Comparison of ENCODE assay signal across 9 cellular contexts in genomic region chr20:5065489-5066383, GRCh38. TPM values are rescaled to one million over a fixed set of nuclear protein-coding genes. Genes with fewer than 3 reads are reported as not detected.
A peak's percentile ranks its signal among the peaks of the same experiment; 100 is the strongest.
DNase-seq lines count a peak whose midpoint lies in the region; ATAC-seq and TF ChIP-seq lines count a peak whose summit lies in the region.
"Had no signal": no experiment of that assay in that cellular context is flagged by ENCODE, and none has a peak within 500 bp of the region (broad histone marks: within the 10 kb centered on the region; RNA-seq: fewer than 3 reads in every experiment).

No MANE protein-coding gene starts in this region.

- H3K27ac ChIP-seq in ovary (peak overlapping the region in 1 of 2 donors; percentile 69), smooth muscle cell (ENCODE audit: low read depth) (no peak overlapping the region)

- no peak overlapping the region for H2AFZ ChIP-seq in smooth muscle cell (ENCODE audit: low read depth)

- no peaks in the 10 kb centered on the region for H3K79me2 ChIP-seq in smooth muscle cell (ENCODE audit: low read depth)

- H3K36me3 ChIP-seq in ovary = no peaks in the 10 kb centered on the region
- H3K36me3 ChIP-seq in smooth muscle cell (ENCODE audit: low read depth) = no peaks in the 10 kb centered on the region

- no peak overlapping the region for H3K9ac ChIP-seq in smooth muscle cell (ENCODE audit: low read depth)

- H4K20me1 ChIP-seq in smooth muscle cell (ENCODE audit: low read depth) = no peaks in the 10 kb centered on the region

- 73 to 80% (median 77%) methylated on average over 15 of the region's 15 CpGs for WGBS in ovary, 3 donors
- WGBS in smooth muscle cell (ENCODE audit: low lambda C conversion rate) = 92% methylated on average over 15 of the region's 15 CpGs

- no peak for TF ChIP-seq CTCF in ovary (IDR thresholded peaks at IDR 0.05)
- TF ChIP-seq CTCF in smooth muscle cell (IDR thresholded peaks at IDR 0.05; ENCODE audit: borderline replicate concordance, insufficient read depth, poor library complexity, severe bottlenecking) = no peak

- no peak overlapping the region for H3K4me3 ChIP-seq in ovary
- H3K4me3 ChIP-seq in smooth muscle cell = no peak overlapping the region

- ATAC-seq in GM19035 (IDR thresholded peaks at IDR 0.05; ENCODE audit: unreplicated experiment) = no peak
- no peak for ATAC-seq in HG03354 (IDR thresholded peaks at IDR 0.05; ENCODE audit: poor library complexity, severe bottlenecking, unreplicated experiment)

- TF ChIP-seq POLR2A in erythroblast (IDR thresholded peaks at IDR 0.05; ENCODE audit: low read length) = peak; percentile 22
- TF ChIP-seq POLR2A in ovary (IDR thresholded peaks at IDR 0.05) = no peak

- no peak overlapping the region for H3K4me2 ChIP-seq in smooth muscle cell

- intact Hi-C loops in ovary (cut with DNase I) = no loop called here

- H3K4me1 ChIP-seq in ovary (ENCODE audit: insufficient read depth) (peaks cover 4% of the 10 kb centered on the region), smooth muscle cell (ENCODE audit: low read depth) (no peaks in the 10 kb centered on the region)

- no peaks in the 10 kb centered on the region for H3F3A ChIP-seq in smooth muscle cell (ENCODE audit: low read depth)

- in situ Hi-C loops in KBM-7 (cut with MboI; ENCODE audit: low pct_unique_long_range_greater_than_20kb, low sequenced_read_pairs) = no loop called here

- H3K27me3 ChIP-seq in ovary (no peaks in the 10 kb centered on the region), smooth muscle cell (ENCODE audit: low read depth) (no peaks in the 10 kb centered on the region)

- H3K9me3 ChIP-seq in ovary (no peaks in the 10 kb centered on the region), smooth muscle cell (replicated peaks; ENCODE audit: low read depth) (no peaks in the 10 kb centered on the region)

- DNase-seq in EH (ENCODE audit: low read depth) (peak; percentile 97), NOMO-1 treated with dmso at 0.1 percent for 144 hours (lab: John Stamatoyannopoulos, UW; ENCODE audit: unreplicated experiment) (peak; percentile 53), erythroblast (lab: John Stamatoyannopoulos, UW) (peak; percentile 58 to 81), ovary (peak; percentile 61 to 70 (median 69)), smooth muscle cell (lab: John Stamatoyannopoulos, UW; ENCODE audit: unreplicated experiment) (no peak), KBM-7 (no peak)
- DNase-seq: activated T-cell treated with anti-CD3 and anti-CD28 coated beads, Interleukin-2, amount 50 U/mL, for 4 hours had no signal

- no peak for TF ChIP-seq EP300 in ovary (IDR thresholded peaks at IDR 0.05)

RNA-seq across cellular contexts. Expression of gene TMEM230, which starts 47.1 kb away (rescaled TPM):
- 100 to 1,000 TPM in 2 of 7 donors, 10 to 100 TPM in 5; 57.7 to 119 (median 97.7) TPM for total RNA-seq in ovary
- 100 to 1,000 TPM; 124 to 194 TPM for polyA plus RNA-seq in ovary
- 102 and 107 TPM in 2 replicates for total RNA-seq in smooth muscle cell
- polyA plus RNA-seq in smooth muscle cell = 104 and 117 TPM in 2 replicates

RNA-seq across cellular contexts. Expression of gene PCNA, which starts 54.0 kb away (rescaled TPM):
- total RNA-seq in ovary = 10 to 100 TPM; 34.1 to 50.0 (median 38.8) TPM
- polyA plus RNA-seq in ovary = 10 to 100 TPM; 42.1 to 49.0 TPM
- 168 and 178 TPM in 2 replicates for total RNA-seq in smooth muscle cell
- 75.2 and 78.7 TPM in 2 replicates for polyA plus RNA-seq in smooth muscle cell

Comparison
In these comparisons a context has a peak if more than half of its experiments do, and no peak if none do; other contexts are left out.
1. DNase-seq: peak in EH (single experiment), NOMO-1 treated with dmso at 0.1 percent for 144 hours (single experiment), erythroblast (2 of 2) and ovary (5 of 5); none in smooth muscle cell (single experiment) and KBM-7 (single experiment).